Comparison of ENCODE assay signal across 1 cellular context in genomic region chr19:29809795-29810503, GRCh38.
TF ChIP-seq lines count a peak whose summit lies in the region.

No MANE protein-coding gene starts in this region.

TF ChIP-seq in GM12878, 131 proteins besides CTCF, POLR2A, EP300 and RAD21:
- TF ChIP-seq MLLT1 (IDR thresholded peaks at IDR 0.05) = no peak
- TF ChIP-seq CUX1 (IDR thresholded peaks at IDR 0.05; ENCODE audit: insufficient replicate concordance, low read depth, low read length) = no peak
- TF ChIP-seq BHLHE40 (IDR thresholded peaks at IDR 0.05; ENCODE audit: borderline replicate concordance in 1 of 2, low read depth in 2 of 2, low read length in 1 of 2) = no peak
- no peak for TF ChIP-seq CEBPZ (IDR thresholded peaks at IDR 0.05; ENCODE audit: low read depth, low read length)
- TF ChIP-seq GABPA (IDR thresholded peaks at IDR 0.05; ENCODE audit: low read depth) = no peak
- TF ChIP-seq PML (IDR thresholded peaks at IDR 0.05; ENCODE audit: low read length) = no peak
- TF ChIP-seq CHD2 (IDR thresholded peaks at IDR 0.05; ENCODE audit: borderline replicate concordance, low read depth, low read length) = no peak
- TF ChIP-seq NR2C2 (IDR thresholded peaks at IDR 0.05; ENCODE audit: borderline replicate concordance, control insufficient read depth, insufficient read length, low read depth) = no peak
- TF ChIP-seq SMAD1 (IDR thresholded peaks at IDR 0.05; ENCODE audit: low read depth, partially characterized antibody) = no peak
- TF ChIP-seq, protein P1, sequence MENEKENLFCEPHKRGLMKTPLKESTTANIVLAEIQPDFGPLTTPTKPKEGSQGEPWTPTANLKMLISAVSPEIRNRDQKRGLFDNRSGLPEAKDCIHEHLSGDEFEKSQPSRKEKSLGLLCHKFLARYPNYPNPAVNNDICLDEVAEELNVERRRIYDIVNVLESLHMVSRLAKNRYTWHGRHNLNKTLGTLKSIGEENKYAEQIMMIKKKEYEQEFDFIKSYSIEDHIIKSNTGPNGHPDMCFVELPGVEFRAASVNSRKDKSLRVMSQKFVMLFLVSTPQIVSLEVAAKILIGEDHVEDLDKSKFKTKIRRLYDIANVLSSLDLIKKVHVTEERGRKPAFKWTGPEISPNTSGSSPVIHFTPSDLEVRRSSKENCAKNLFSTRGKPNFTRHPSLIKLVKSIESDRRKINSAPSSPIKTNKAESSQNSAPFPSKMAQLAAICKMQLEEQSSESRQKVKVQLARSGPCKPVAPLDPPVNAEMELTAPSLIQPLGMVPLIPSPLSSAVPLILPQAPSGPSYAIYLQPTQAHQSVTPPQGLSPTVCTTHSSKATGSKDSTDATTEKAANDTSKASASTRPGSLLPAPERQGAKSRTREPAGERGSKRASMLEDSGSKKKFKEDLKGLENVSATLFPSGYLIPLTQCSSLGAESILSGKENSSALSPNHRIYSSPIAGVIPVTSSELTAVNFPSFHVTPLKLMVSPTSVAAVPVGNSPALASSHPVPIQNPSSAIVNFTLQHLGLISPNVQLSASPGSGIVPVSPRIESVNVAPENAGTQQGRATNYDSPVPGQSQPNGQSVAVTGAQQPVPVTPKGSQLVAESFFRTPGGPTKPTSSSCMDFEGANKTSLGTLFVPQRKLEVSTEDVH (IDR thresholded peaks at IDR 0.05; ENCODE audit: low read depth, partially characterized antibody) = no peak
- TF ChIP-seq, protein P2, sequence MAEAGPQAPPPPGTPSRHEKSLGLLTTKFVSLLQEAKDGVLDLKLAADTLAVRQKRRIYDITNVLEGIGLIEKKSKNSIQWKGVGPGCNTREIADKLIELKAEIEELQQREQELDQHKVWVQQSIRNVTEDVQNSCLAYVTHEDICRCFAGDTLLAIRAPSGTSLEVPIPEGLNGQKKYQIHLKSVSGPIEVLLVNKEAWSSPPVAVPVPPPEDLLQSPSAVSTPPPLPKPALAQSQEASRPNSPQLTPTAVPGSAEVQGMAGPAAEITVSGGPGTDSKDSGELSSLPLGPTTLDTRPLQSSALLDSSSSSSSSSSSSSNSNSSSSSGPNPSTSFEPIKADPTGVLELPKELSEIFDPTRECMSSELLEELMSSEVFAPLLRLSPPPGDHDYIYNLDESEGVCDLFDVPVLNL (IDR thresholded peaks at IDR 0.05; ENCODE audit: low read depth, low read length) = no peak
- TF ChIP-seq NKRF (conservative IDR thresholded peaks at IDR 0.05) = no peak
- no peak for TF ChIP-seq SUZ12 (IDR thresholded peaks at IDR 0.05; ENCODE audit: unreplicated experiment)
- no peak for TF ChIP-seq RB1 (IDR thresholded peaks at IDR 0.05; ENCODE audit: borderline replicate concordance)
- TF ChIP-seq ATF3 (IDR thresholded peaks at IDR 0.05; ENCODE audit: borderline replicate concordance, extremely low read depth, low read depth, low read length) = no peak
- no peak for TF ChIP-seq SUPT20H (IDR thresholded peaks at IDR 0.05; ENCODE audit: borderline replicate concordance, control insufficient read depth, low read depth, low read length)
- no peak for TF ChIP-seq ETV6 (conservative IDR thresholded peaks at IDR 0.05 in 1 of 2, IDR thresholded peaks at IDR 0.05 in 1 of 2; ENCODE audit: borderline replicate concordance in 1 of 2, low read depth in 1 of 2)
- no peak for TF ChIP-seq NR2F1 (conservative IDR thresholded peaks at IDR 0.05)
- no peak for TF ChIP-seq IRF4 (IDR thresholded peaks at IDR 0.05; ENCODE audit: low read depth, low read length)
- TF ChIP-seq, protein P3, sequence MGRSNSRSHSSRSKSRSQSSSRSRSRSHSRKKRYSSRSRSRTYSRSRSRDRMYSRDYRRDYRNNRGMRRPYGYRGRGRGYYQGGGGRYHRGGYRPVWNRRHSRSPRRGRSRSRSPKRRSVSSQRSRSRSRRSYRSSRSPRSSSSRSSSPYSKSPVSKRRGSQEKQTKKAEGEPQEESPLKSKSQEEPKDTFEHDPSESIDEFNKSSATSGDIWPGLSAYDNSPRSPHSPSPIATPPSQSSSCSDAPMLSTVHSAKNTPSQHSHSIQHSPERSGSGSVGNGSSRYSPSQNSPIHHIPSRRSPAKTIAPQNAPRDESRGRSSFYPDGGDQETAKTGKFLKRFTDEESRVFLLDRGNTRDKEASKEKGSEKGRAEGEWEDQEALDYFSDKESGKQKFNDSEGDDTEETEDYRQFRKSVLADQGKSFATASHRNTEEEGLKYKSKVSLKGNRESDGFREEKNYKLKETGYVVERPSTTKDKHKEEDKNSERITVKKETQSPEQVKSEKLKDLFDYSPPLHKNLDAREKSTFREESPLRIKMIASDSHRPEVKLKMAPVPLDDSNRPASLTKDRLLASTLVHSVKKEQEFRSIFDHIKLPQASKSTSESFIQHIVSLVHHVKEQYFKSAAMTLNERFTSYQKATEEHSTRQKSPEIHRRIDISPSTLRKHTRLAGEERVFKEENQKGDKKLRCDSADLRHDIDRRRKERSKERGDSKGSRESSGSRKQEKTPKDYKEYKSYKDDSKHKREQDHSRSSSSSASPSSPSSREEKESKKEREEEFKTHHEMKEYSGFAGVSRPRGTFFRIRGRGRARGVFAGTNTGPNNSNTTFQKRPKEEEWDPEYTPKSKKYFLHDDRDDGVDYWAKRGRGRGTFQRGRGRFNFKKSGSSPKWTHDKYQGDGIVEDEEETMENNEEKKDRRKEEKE (IDR thresholded peaks at IDR 0.05) = no peak
TF ChIP-seq in GM12878: peak in this region for 0.
